In genomic region chr1:169704797-169705196, GRCh38 we compare ENCODE assay signal across 22 cellular contexts. TPM values are rescaled to one million over a fixed set of nuclear protein-coding genes. Genes with fewer than 3 reads are reported as not detected.
DNase-seq lines count a peak whose midpoint lies in the region; ATAC-seq and TF ChIP-seq lines count a peak whose summit lies in the region.
"Had no signal": no experiment of that assay in that cellular context is flagged by ENCODE, and none has a peak within 500 bp of the region (broad histone marks: within the 10 kb centered on the region; RNA-seq: fewer than 3 reads in every experiment).

No MANE protein-coding gene starts in this region.

- peaks cover 2% of the 10 kb centered on the region for H3K9me3 Mint-ChIP-seq in activated CD4-positive, alpha-beta T cell treated with anti-CD3 and anti-CD28 coated beads for 36 hours (ENCODE audit: low read depth)
- no peaks in the 10 kb centered on the region for H3K9me3 Mint-ChIP-seq in CD4-positive, CD25-positive, alpha-beta regulatory T cell
- H3K9me3 Mint-ChIP-seq in activated CD8-positive, alpha-beta T cell treated with anti-CD3 and anti-CD28 coated beads for 36 hours: peaks cover 3% of the 10 kb centered on the region
- H3K9me3 Mint-ChIP-seq in naive thymus-derived CD4-positive, alpha-beta T cell: peaks cover 0 to 3% (median 0%) of the 10 kb centered on the region in 11 donors

- no peaks in the 10 kb centered on the region for H3K27me3 ChIP-seq in CD4-positive, CD25-positive, alpha-beta regulatory T cell (ENCODE audit: control insufficient read depth, insufficient read depth, low read length)
- H3K27me3 ChIP-seq in naive thymus-derived CD4-positive, alpha-beta T cell (ENCODE audit: control insufficient read depth in 2 of 2, insufficient read depth in 2 of 2, low read length in 2 of 2): no peaks in the 10 kb centered on the region
- H3K27me3 ChIP-seq in gastrocnemius medialis: no peaks in the 10 kb centered on the region
- H3K27me3 ChIP-seq: BLaER1 treated with 17β-estradiol and CSF1 and Interleukin-3, amounts not matched to agents 10 nM and 100 nM had no signal

- no peak for DNase-seq in activated CD4-positive, alpha-beta T cell treated with anti-CD3 and anti-CD28 coated beads for 36 hours
- DNase-seq in activated CD4-positive, alpha-beta T cell treated with anti-CD3 and anti-CD28 coated beads for 48 hours: no peak
- peak in 1 of 3 donors; percentile 1 for DNase-seq in CD4-positive, CD25-positive, alpha-beta regulatory T cell
- DNase-seq in activated CD8-positive, alpha-beta T cell treated with anti-CD3 and anti-CD28 coated beads for 36 hours: no peak
- DNase-seq in naive thymus-derived CD4-positive, alpha-beta T cell: no peak
- DNase-seq in caudate nucleus (lab: John Stamatoyannopoulos, UW): no peak
- no peak for DNase-seq in gastrocnemius medialis
- DNase-seq in epidermal melanocyte (ENCODE audit: insufficient read length, low spot score): no peak
- DNase-seq: activated CD4-positive, alpha-beta T cell treated with anti-CD3 and anti-CD28 coated beads, Interleukin-2, amount 50 U/mL, for 48 hours; dorsolateral prefrontal cortex; foreskin fibroblast; GF-D8; MM.1S; mucosa of descending colon; NCI-H1436 treated with DMSO at 0.1 percent for 48 hours; NCI-H526; nucleus accumbens; small intestine; stimulated activated CD4-positive, alpha-beta T cell treated with anti-CD3 and anti-CD28 coated beads, Interleukin-4, amount 100 ng/mL, for 24 hours had no signal

- H3K36me3 ChIP-seq in CD4-positive, CD25-positive, alpha-beta regulatory T cell (ENCODE audit: control insufficient read depth, insufficient read depth, low read length): peaks cover 70% of the 10 kb centered on the region
- peaks cover 0 to 54% (median 50%) of the 10 kb centered on the region in 3 experiments for H3K36me3 ChIP-seq in naive thymus-derived CD4-positive, alpha-beta T cell (ENCODE audit: control insufficient read depth in 2 of 3, insufficient read depth in 3 of 3, low read length in 3 of 3)
- H3K36me3 ChIP-seq in gastrocnemius medialis: no peaks in the 10 kb centered on the region
- H3K36me3 ChIP-seq: cardiac muscle cell had no signal

- ATAC-seq in activated CD4-positive, alpha-beta T cell treated with anti-CD3 and anti-CD28 coated beads for 36 hours: no peak
- ATAC-seq in CD4-positive, CD25-positive, alpha-beta regulatory T cell (ENCODE audit: low read depth in 2 of 2): no peak
- no peak for ATAC-seq in activated CD8-positive, alpha-beta T cell treated with anti-CD3 and anti-CD28 coated beads for 36 hours
- no peak for ATAC-seq in naive thymus-derived CD4-positive, alpha-beta T cell
- no peak for ATAC-seq in gastrocnemius medialis
- ATAC-seq: mucosa of descending colon had no signal

- H3K9me3 ChIP-seq in CD4-positive, CD25-positive, alpha-beta regulatory T cell (ENCODE audit: control insufficient read depth in 2 of 2, low read length in 2 of 2): no peaks in the 10 kb centered on the region
- no peaks in the 10 kb centered on the region for H3K9me3 ChIP-seq in naive thymus-derived CD4-positive, alpha-beta T cell (ENCODE audit: control insufficient read depth in 2 of 3, low read length in 3 of 3)
- H3K9me3 ChIP-seq in gastrocnemius medialis: no peaks in the 10 kb centered on the region
- H3K9me3 ChIP-seq: BLaER1 treated with 17β-estradiol and CSF1 and Interleukin-3, amounts not matched to agents 10 nM and 100 nM; mucosa of descending colon had no signal

- peaks cover 88% of the 10 kb centered on the region for H3K4me1 ChIP-seq in CD4-positive, CD25-positive, alpha-beta regulatory T cell (ENCODE audit: control insufficient read depth, insufficient read depth, low read length, poor library complexity, severe bottlenecking)
- H3K4me1 ChIP-seq in naive thymus-derived CD4-positive, alpha-beta T cell (ENCODE audit: control insufficient read depth in 2 of 2, insufficient read depth in 2 of 2, low read length in 2 of 2): peaks cover 53 to 76% of the 10 kb centered on the region in 2 donors
- no peaks in the 10 kb centered on the region for H3K4me1 ChIP-seq in gastrocnemius medialis

- TF ChIP-seq POLR2A in gastrocnemius medialis (IDR thresholded peaks at IDR 0.05): no peak

- peaks cover 77% of the 10 kb centered on the region for H3K4me1 Mint-ChIP-seq in activated CD4-positive, alpha-beta T cell treated with anti-CD3 and anti-CD28 coated beads for 36 hours
- H3K4me1 Mint-ChIP-seq in CD4-positive, CD25-positive, alpha-beta regulatory T cell: peaks cover 43 to 78% (median 73%) of the 10 kb centered on the region in 4 donors
- peaks cover 73% of the 10 kb centered on the region for H3K4me1 Mint-ChIP-seq in activated CD8-positive, alpha-beta T cell treated with anti-CD3 and anti-CD28 coated beads for 36 hours (ENCODE audit: low read depth)
- H3K4me1 Mint-ChIP-seq in naive thymus-derived CD4-positive, alpha-beta T cell: peaks cover 71 to 83% (median 72%) of the 10 kb centered on the region in 7 donors

- peak overlapping the region; percentile 92 for H3K27ac Mint-ChIP-seq in activated CD4-positive, alpha-beta T cell treated with anti-CD3 and anti-CD28 coated beads for 36 hours
- peak overlapping the region in 2 of 3 donors; percentile 93 to 99 for H3K27ac Mint-ChIP-seq in CD4-positive, CD25-positive, alpha-beta regulatory T cell
- peak overlapping the region; percentile 92 for H3K27ac Mint-ChIP-seq in activated CD8-positive, alpha-beta T cell treated with anti-CD3 and anti-CD28 coated beads for 36 hours
- H3K27ac Mint-ChIP-seq in naive thymus-derived CD4-positive, alpha-beta T cell: peak overlapping the region in 6 of 9 donors; percentile 75 to 97 (median 91)

- intact Hi-C loops in activated CD4-positive, alpha-beta T cell treated with anti-CD3 and anti-CD28 coated beads for 36 hours (cut with DNase I, micrococcal nuclease): loop anchor here (5.0 to 10.0 kb wide), 2 partner anchors 217 to 370 kb away; partner anchors contain the start of genes KIFAP3 (in 1 of the 2) and SLC19A2 (in 1 of the 2)
- intact Hi-C loops in activated CD8-positive, alpha-beta T cell treated with anti-CD3 and anti-CD28 coated beads for 36 hours (cut with micrococcal nuclease): loop anchor here (2.0 kb wide), 1 partner anchor 110 kb away; no protein-coding TSS in a partner anchor
- intact Hi-C loops in naive thymus-derived CD4-positive, alpha-beta T cell (cut with micrococcal nuclease): loop anchor here (5.0 to 10.0 kb wide), 4 partner anchors 32 to 1990 kb away; partner anchors contain the start of genes KIFAP3 (in 1 of the 2) and SLC19A2 (in 1 of the 2)
- intact Hi-C loops in gastrocnemius medialis (cut with DNase I; ENCODE audit: low total_unique reads): no loop called here

- TF ChIP-seq CTCF in activated CD8-positive, alpha-beta T cell treated with anti-CD3 and anti-CD28 coated beads for 36 hours (IDR thresholded peaks at IDR 0.05): no peak
- no peak for TF ChIP-seq CTCF in gastrocnemius medialis (IDR thresholded peaks at IDR 0.05 in 4 of 5, conservative IDR thresholded peaks at IDR 0.05 in 1 of 5)

- in situ Hi-C loops in gastrocnemius medialis (cut with MboI; ENCODE audit: low sequenced_read_pairs in 4 of 4): no loop called here

- H3K4me3 ChIP-seq in CD4-positive, CD25-positive, alpha-beta regulatory T cell (ENCODE audit: low read depth, low read length): peak overlapping the region; percentile 99
- peak overlapping the region; percentile 33 for H3K4me3 ChIP-seq in naive thymus-derived CD4-positive, alpha-beta T cell (ENCODE audit: low read length)
- no peak overlapping the region for H3K4me3 ChIP-seq in gastrocnemius medialis
- H3K4me3 ChIP-seq: BLaER1 treated with 17β-estradiol and CSF1 and Interleukin-3, amounts not matched to agents 10 nM and 100 nM; cardiac muscle cell; dorsolateral prefrontal cortex; mucosa of descending colon had no signal

- peak overlapping the region; percentile 63 for H3K4me3 Mint-ChIP-seq in activated CD4-positive, alpha-beta T cell treated with anti-CD3 and anti-CD28 coated beads for 36 hours
- H3K4me3 Mint-ChIP-seq in CD4-positive, CD25-positive, alpha-beta regulatory T cell: peak overlapping the region; percentile 92 to 99 (median 95)
- peak overlapping the region; percentile 43 for H3K4me3 Mint-ChIP-seq in activated CD8-positive, alpha-beta T cell treated with anti-CD3 and anti-CD28 coated beads for 36 hours
- H3K4me3 Mint-ChIP-seq in naive thymus-derived CD4-positive, alpha-beta T cell: peak overlapping the region in 9 of 10 donors; percentile 50 to 99 (median 95)

- peak overlapping the region; percentile 88 for H3K27ac ChIP-seq in CD4-positive, CD25-positive, alpha-beta regulatory T cell (ENCODE audit: insufficient read depth, low read length, poor library complexity, severe bottlenecking)
- peak overlapping the region; percentile 70 for H3K27ac ChIP-seq in naive thymus-derived CD4-positive, alpha-beta T cell (ENCODE audit: low read depth, low read length)
- no peak overlapping the region for H3K27ac ChIP-seq in caudate nucleus (ENCODE audit: low read depth, low read length)
- no peak overlapping the region for H3K27ac ChIP-seq in gastrocnemius medialis
- H3K27ac ChIP-seq: BLaER1 treated with 17β-estradiol and CSF1 and Interleukin-3, amounts not matched to agents 10 nM and 100 nM; cardiac muscle cell; dorsolateral prefrontal cortex; epithelial cell of prostate had no signal

- POLR2A ChIA-PET in activated CD4-positive, alpha-beta T cell treated with anti-CD3 and anti-CD28 coated beads for 36 hours (lab: Charles Lee): no interaction called here
- POLR2A ChIA-PET in activated CD8-positive, alpha-beta T cell treated with anti-CD3 and anti-CD28 coated beads for 36 hours (lab: Charles Lee): interaction anchor here (0.6 to 6.5 kb wide), 3 partner anchors 13 to 90 kb away, joined by 3 to 66 read pairs (median 6); partner anchors contain the start of gene METTL18
- POLR2A ChIA-PET in naive thymus-derived CD4-positive, alpha-beta T cell (lab: Charles Lee): interaction anchor here (1.0 to 7.1 kb wide), 4 partner anchors 10 to 102 kb away, joined by 3 to 216 read pairs (median 40); no protein-coding TSS in a partner anchor

- CTCF ChIA-PET in activated CD4-positive, alpha-beta T cell treated with anti-CD3 and anti-CD28 coated beads for 36 hours (lab: Charles Lee): interaction anchor here (0.8 to 7.1 kb wide), 8 partner anchors 9 to 154 kb away, joined by 3 to 86 read pairs (median 4); partner anchors contain the start of genes F5 and METTL18
- CTCF ChIA-PET in activated CD8-positive, alpha-beta T cell treated with anti-CD3 and anti-CD28 coated beads for 36 hours (lab: Charles Lee): interaction anchor here (1.0 to 6.7 kb wide), 6 partner anchors 9 to 158 kb away, joined by 3 to 89 read pairs (median 10); partner anchors contain the start of gene F5
- CTCF ChIA-PET in naive thymus-derived CD4-positive, alpha-beta T cell (lab: Charles Lee): interaction anchor here (2.1 to 10.3 kb wide), 4 partner anchors 12 to 118 kb away, joined by 6 to 121 read pairs (median 35); partner anchors contain the start of gene F5

- H3K36me3 Mint-ChIP-seq in activated CD4-positive, alpha-beta T cell treated with anti-CD3 and anti-CD28 coated beads for 36 hours (ENCODE audit: low read depth): peaks cover 93% of the 10 kb centered on the region
- H3K36me3 Mint-ChIP-seq in CD4-positive, CD25-positive, alpha-beta regulatory T cell: peaks cover 82% of the 10 kb centered on the region
- peaks cover 84% of the 10 kb centered on the region for H3K36me3 Mint-ChIP-seq in activated CD8-positive, alpha-beta T cell treated with anti-CD3 and anti-CD28 coated beads for 36 hours (ENCODE audit: low read depth)
- peaks cover 62 to 88% (median 85%) of the 10 kb centered on the region in 5 donors for H3K36me3 Mint-ChIP-seq in naive thymus-derived CD4-positive, alpha-beta T cell

- H3K27me3 Mint-ChIP-seq in activated CD4-positive, alpha-beta T cell treated with anti-CD3 and anti-CD28 coated beads for 36 hours: no peaks in the 10 kb centered on the region
- H3K27me3 Mint-ChIP-seq in CD4-positive, CD25-positive, alpha-beta regulatory T cell: no peaks in the 10 kb centered on the region
- no peaks in the 10 kb centered on the region for H3K27me3 Mint-ChIP-seq in activated CD8-positive, alpha-beta T cell treated with anti-CD3 and anti-CD28 coated beads for 36 hours
- no peaks in the 10 kb centered on the region for H3K27me3 Mint-ChIP-seq in naive thymus-derived CD4-positive, alpha-beta T cell

RNA-seq across cellular contexts. Expression of gene SELL, which starts 6.6 kb away (rescaled TPM):
- total RNA-seq in activated CD4-positive, alpha-beta T cell treated with anti-CD3 and anti-CD28 coated beads for 36 hours: 100 to 1,000 TPM; 206 to 262 TPM
- total RNA-seq in CD4-positive, CD25-positive, alpha-beta regulatory T cell: 370 TPM
- 1,000 to 10,000 TPM; 1,894 to 2,165 (median 2,020) TPM for polyA plus RNA-seq in CD4-positive, CD25-positive, alpha-beta regulatory T cell
- 100 to 1,000 TPM; 105 to 110 TPM for total RNA-seq in activated CD8-positive, alpha-beta T cell treated with anti-CD3 and anti-CD28 coated beads for 36 hours
- total RNA-seq in naive thymus-derived CD4-positive, alpha-beta T cell: 100 to 1,000 TPM; 303 to 633 (median 519) TPM
- polyA plus RNA-seq in naive thymus-derived CD4-positive, alpha-beta T cell: 1,000 to 10,000 TPM; 2,291 to 2,521 TPM
- under 1 TPM in 3 of 4 donors, not detected in 1; 0.24 to 0.72 (median 0.55) TPM for total RNA-seq in gastrocnemius medialis
- total RNA-seq: cardiac muscle cell had no signal
- polyA plus RNA-seq: cardiac muscle cell had no signal

RNA-seq across cellular contexts. Expression of gene SELE, which starts 29.1 kb away (rescaled TPM):
- not detected for total RNA-seq in activated CD4-positive, alpha-beta T cell treated with anti-CD3 and anti-CD28 coated beads for 36 hours
- total RNA-seq in CD4-positive, CD25-positive, alpha-beta regulatory T cell: not detected
- under 1 TPM in 2 of 4 donors, not detected in 2; 0.06 to 0.09 TPM for polyA plus RNA-seq in CD4-positive, CD25-positive, alpha-beta regulatory T cell
- not detected for total RNA-seq in activated CD8-positive, alpha-beta T cell treated with anti-CD3 and anti-CD28 coated beads for 36 hours
- not detected for total RNA-seq in naive thymus-derived CD4-positive, alpha-beta T cell
- not detected for polyA plus RNA-seq in naive thymus-derived CD4-positive, alpha-beta T cell
- total RNA-seq in gastrocnemius medialis: under 1 TPM in 2 of 4 donors, not detected in 2; 0.09 to 0.20 TPM
- total RNA-seq: cardiac muscle cell had no signal
- polyA plus RNA-seq: cardiac muscle cell had no signal

Comparison
In these comparisons a context has a peak if more than half of its experiments do, and no peak if none do; other contexts are left out.
1. H3K4me3 Mint-ChIP-seq: peak in every context shown above with its lines; median percentile 95 in CD4-positive, CD25-positive, alpha-beta regulatory T cell; 95 in naive thymus-derived CD4-positive, alpha-beta T cell; 63 in activated CD4-positive, alpha-beta T cell treated with anti-CD3 and anti-CD28 coated beads for 36 hours; 43 in activated CD8-positive, alpha-beta T cell treated with anti-CD3 and anti-CD28 coated beads for 36 hours.
2. H3K27ac ChIP-seq: peak in CD4-positive, CD25-positive, alpha-beta regulatory T cell (single experiment) and naive thymus-derived CD4-positive, alpha-beta T cell (single experiment); none in caudate nucleus (single experiment) and gastrocnemius medialis (0 of 4).
3. H3K4me3 ChIP-seq: peak in CD4-positive, CD25-positive, alpha-beta regulatory T cell (single experiment) and naive thymus-derived CD4-positive, alpha-beta T cell (single experiment); none in gastrocnemius medialis (0 of 4).
4. RNA of gene SELL, which starts 6.6 kb away (total RNA-seq): 303 to 633 TPM in naive thymus-derived CD4-positive, alpha-beta T cell, 370 TPM in CD4-positive, CD25-positive, alpha-beta regulatory T cell (single experiment), 206 to 262 TPM in activated CD4-positive, alpha-beta T cell treated with anti-CD3 and anti-CD28 coated beads for 36 hours and 105 to 110 TPM in activated CD8-positive, alpha-beta T cell treated with anti-CD3 and anti-CD28 coated beads for 36 hours; 0.24 to 0.72 TPM in gastrocnemius medialis; every median in the first group is over 10 times any median in the second.
5. Peak in every context shown above with its lines, with median percentiles within 50 percentile points of each other: H3K27ac Mint-ChIP-seq.